8 cellular contexts compared by ENCODE assay signal in the genomic region with DNA sequence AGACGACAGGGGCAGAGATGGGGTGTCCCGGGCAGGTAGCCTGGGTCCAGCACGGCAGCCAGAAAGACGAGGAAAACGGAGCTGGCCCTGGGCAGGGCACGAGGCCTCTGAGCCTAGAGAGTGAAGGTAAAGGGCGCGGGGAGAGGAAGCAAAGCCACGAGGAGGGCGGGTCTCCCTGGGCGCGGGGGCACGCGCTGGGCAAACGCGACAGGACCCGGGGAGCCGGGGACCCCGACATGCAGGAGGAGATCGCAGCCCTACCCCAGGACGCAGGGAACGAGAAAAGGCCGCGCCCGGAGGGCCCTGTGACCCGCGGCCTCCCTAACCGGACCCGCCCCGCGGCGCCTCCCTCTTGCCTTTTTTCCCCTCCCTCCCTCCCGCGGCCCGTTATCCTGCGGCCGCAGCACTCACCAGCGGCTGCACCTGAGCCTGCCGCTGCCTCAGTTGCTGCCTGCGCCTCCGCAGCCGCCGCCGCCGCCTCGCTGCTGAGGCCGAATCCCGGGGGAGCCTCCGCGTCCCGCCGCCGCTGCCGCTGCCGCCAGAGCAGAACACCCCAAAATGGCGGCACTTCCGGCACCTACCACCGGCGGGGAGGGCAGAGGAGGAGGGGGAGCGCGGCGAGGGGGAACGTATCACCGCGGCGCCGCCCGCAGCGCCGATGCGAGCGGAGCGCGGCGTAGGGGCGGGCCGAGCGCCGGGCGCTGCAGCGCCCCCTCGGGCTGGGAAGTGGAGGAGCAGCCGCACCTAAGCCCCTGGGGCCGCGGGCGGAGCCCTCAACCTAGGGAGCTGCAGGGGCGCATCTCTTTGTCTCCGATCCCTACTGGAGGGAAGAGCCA. TPM values are rescaled to one million over a fixed set of nuclear protein-coding genes. Genes with fewer than 3 reads are reported as not detected.
DNase-seq lines count a peak whose midpoint lies in the region; ATAC-seq and TF ChIP-seq lines count a peak whose summit lies in the region.

CELF1 (minus strand) TSS at position 552 of the 836 bp plus-strand sequence. CDS start 53,609 bp downstream, outside the sequence.

- H3K18ac ChIP-seq in H9 (ENCODE audit: insufficient read length, low read depth, low read length): peak within 1 kb of the TSS; percentile 53

- peaks cover 40% of the 10 kb centered on the region for H3K79me2 ChIP-seq in H9 (ENCODE audit: insufficient read depth, low read length)

- no peaks in the 10 kb centered on the region for H3K79me1 ChIP-seq in H9 (ENCODE audit: insufficient read depth, low read depth, low read length, poor library complexity, severe bottlenecking)

- no peak within 1 kb of the TSS for H2AK5ac ChIP-seq in H9 (ENCODE audit: insufficient read length, low read length)

- no peak within 1 kb of the TSS for H4K8ac ChIP-seq in H9 (replicated peaks; ENCODE audit: insufficient read length, low read depth, low read length)

- no peak within 1 kb of the TSS for H2BK15ac ChIP-seq in H9 (ENCODE audit: low read depth, low read length)

- H3K36me3 Mint-ChIP-seq in H9 (ENCODE audit: insufficient read depth in 1 of 3, low read depth in 3 of 3) (peaks cover 14 to 31% (median 19%) of the 10 kb centered on the region in 3 experiments; a peak in 6 of 7 replicates), nephron progenitor cell (ENCODE audit: low read depth) (peaks cover 28% of the 10 kb centered on the region)

- peaks cover 3% of the 10 kb centered on the region for H3K23me2 ChIP-seq in H9 (ENCODE audit: insufficient read length, low read depth, low read length, poor library complexity, severe bottlenecking)

- DNase-seq in GDM1 (lab: John Stamatoyannopoulos, UW) (peak; percentile 90), H9 (peak; percentile 92), M059J (ENCODE audit: low read depth) (peak; percentile 88), SHP77 (lab: John Stamatoyannopoulos, UW) (peak; percentile 89 to 94), fibroblast of the aortic adventitia (ENCODE audit: low read depth) (peak; percentile 80), nephron progenitor cell (peak; percentile 93)
- DNase-seq in activated effector memory CD4-positive, alpha-beta T cell treated with Interleukin-2 at 50 U/mL for 16 hours: peak; percentile 92
- DNase-seq in stimulated activated naive CD8-positive, alpha-beta T cell treated with anti-CD3 and anti-CD28 coated beads, Interleukin-15, amount 100 ng/mL, for 72 hours: peak; percentile 92 to 93

- peak within 1 kb of the TSS; percentile 3 for H3K27ac ChIP-seq in H9 (ENCODE audit: insufficient read length, low read depth, low read length)

- H4K91ac ChIP-seq in H9 (ENCODE audit: insufficient read length, low read depth, low read length): no peak within 1 kb of the TSS

- peak within 1 kb of the TSS; percentile 99 for H3K4me3 ChIP-seq in fibroblast of the aortic adventitia (ENCODE audit: low read depth, low read length)

- TF ChIP-seq CTCF in H9 (conservative IDR thresholded peaks at IDR 0.05): peak; percentile 96
- TF ChIP-seq CTCF in fibroblast of the aortic adventitia (IDR thresholded peaks at IDR 0.05; ENCODE audit: insufficient read depth, low read length): peak; percentile 67
- TF ChIP-seq CTCF in nephron progenitor cell (IDR thresholded peaks at IDR 0.05): peak; percentile 84

- no peak within 1 kb of the TSS for H4K5ac ChIP-seq in H9 (ENCODE audit: insufficient read length, low read depth, low read length)

- no peak within 1 kb of the TSS for H2BK12ac ChIP-seq in H9 (ENCODE audit: insufficient read length, low read depth, low read length)

- H2BK20ac ChIP-seq in H9 (ENCODE audit: low read depth, low read length, poor library complexity, severe bottlenecking): no peak within 1 kb of the TSS

- peak within 1 kb of the TSS; percentile 84 for H3K9ac ChIP-seq in H9 (ENCODE audit: extremely low read depth, insufficient read length, low read length)

- peaks cover 0 to 3% of the 10 kb centered on the region in 2 experiments; a peak in 1 of 5 replicates for H3K9me3 Mint-ChIP-seq in H9
- H3K9me3 Mint-ChIP-seq in nephron progenitor cell: no peaks in the 10 kb centered on the region
- no peaks in the 10 kb centered on the region for H3K9me3 Mint-ChIP-seq in stimulated activated naive CD8-positive, alpha-beta T cell treated with anti-CD3 and anti-CD28 coated beads, Interleukin-15, amount 100 ng/mL, for 72 hours

- no CpG with 5 or more reads among the region's 88 CpGs for WGBS in H9 (ENCODE audit: extremely low coverage, insufficient read length, low lambda C conversion rate)

- H3K4me1 Mint-ChIP-seq in H9 (peaks cover 25 to 26% of the 10 kb centered on the region in 2 experiments), nephron progenitor cell (peaks cover 39% of the 10 kb centered on the region)
- peaks cover 48% of the 10 kb centered on the region for H3K4me1 Mint-ChIP-seq in stimulated activated naive CD8-positive, alpha-beta T cell treated with anti-CD3 and anti-CD28 coated beads, Interleukin-15, amount 100 ng/mL, for 72 hours

- H3K27me3 Mint-ChIP-seq in H9 (ENCODE audit: low read depth): peaks cover 2% of the 10 kb centered on the region; the same call in 1 of the 2 replicates
- peaks cover 3% of the 10 kb centered on the region for H3K27me3 Mint-ChIP-seq in nephron progenitor cell (ENCODE audit: low read depth, poor library complexity)
- no peaks in the 10 kb centered on the region for H3K27me3 Mint-ChIP-seq in stimulated activated naive CD8-positive, alpha-beta T cell treated with anti-CD3 and anti-CD28 coated beads, Interleukin-15, amount 100 ng/mL, for 72 hours

- H3K4me3 Mint-ChIP-seq in H9 (peak within 1 kb of the TSS; percentile 99 to 100), nephron progenitor cell (peak within 1 kb of the TSS; percentile 99)
- H3K4me3 Mint-ChIP-seq in stimulated activated naive CD8-positive, alpha-beta T cell treated with anti-CD3 and anti-CD28 coated beads, Interleukin-15, amount 100 ng/mL, for 72 hours: peak within 1 kb of the TSS; percentile 93 to 98

- no peak within 1 kb of the TSS; the same call in 1 of the 2 replicates for H3K4ac ChIP-seq in H9 (ENCODE audit: low read depth, low read length)

- no peaks in the 10 kb centered on the region for H3K9me3 ChIP-seq in H9 (ENCODE audit: control insufficient read depth, low read depth, low read length)

- peak within 1 kb of the TSS; percentile 86 for H3K4me2 ChIP-seq in H9 (ENCODE audit: insufficient read depth, insufficient read length, low read length)

- H3K27ac Mint-ChIP-seq in H9: peak within 1 kb of the TSS; percentile 96 to 100 (median 99)
- H3K27ac Mint-ChIP-seq in nephron progenitor cell: peak within 1 kb of the TSS; percentile 99
- H3K27ac Mint-ChIP-seq in stimulated activated naive CD8-positive, alpha-beta T cell treated with anti-CD3 and anti-CD28 coated beads, Interleukin-15, amount 100 ng/mL, for 72 hours: peak within 1 kb of the TSS; percentile 98 to 99

- H2AFZ ChIP-seq in H9 (ENCODE audit: low read length): no peak within 1 kb of the TSS

- H3T11ph ChIP-seq in H9 (ENCODE audit: low read length): no peak within 1 kb of the TSS

- H3K27me3 ChIP-seq in H9 (ENCODE audit: insufficient read depth, low read length): no peaks in the 10 kb centered on the region

- H2BK120ac ChIP-seq in H9 (ENCODE audit: low read depth, low read length, poor library complexity, severe bottlenecking): no peak within 1 kb of the TSS

- H3K56ac ChIP-seq in H9 (ENCODE audit: insufficient read length, low read depth, low read length): no peak within 1 kb of the TSS

- H3K23ac ChIP-seq in H9 (ENCODE audit: insufficient read length, low read depth, low read length): no peak within 1 kb of the TSS

- H3K4me1 ChIP-seq in H9 (ENCODE audit: insufficient read depth, low read length): no peaks in the 10 kb centered on the region; the same call in 1 of the 2 replicates

- no peaks in the 10 kb centered on the region for H4K20me1 ChIP-seq in H9 (ENCODE audit: control insufficient read depth, insufficient read depth, insufficient read length)

- ATAC-seq in stimulated activated naive CD8-positive, alpha-beta T cell treated with anti-CD3 and anti-CD28 coated beads, Interleukin-15, amount 100 ng/mL, for 72 hours: peak; percentile 97

- H2BK5ac ChIP-seq in H9 (ENCODE audit: insufficient read length, low read length): no peak within 1 kb of the TSS

- H3K14ac ChIP-seq in H9 (ENCODE audit: insufficient read depth, low read length): peak within 1 kb of the TSS; percentile 68

RNA-seq across cellular contexts. Expression of gene CELF1, which starts in this region (rescaled TPM):
- total RNA-seq in H9 (2021): 211 and 217 TPM in 2 replicates
- 50.0 and 73.1 TPM in 2 replicates for total RNA-seq in M059J (2014; rRNA removed; shearing (Covaris generic))
- total RNA-seq in fibroblast of the aortic adventitia (ENCODE audit: low replicate concordance): 63.2 and 103 TPM in 2 replicates

Comparison
In these comparisons a context has a peak if more than half of its experiments do, and no peak if none do; other contexts are left out.
1. Peak in every context shown above with its lines: DNase-seq, ATAC-seq, H3K4me3 ChIP-seq and H3K27ac ChIP-seq.